9 cellular contexts compared by ENCODE assay signal in the genomic region with DNA sequence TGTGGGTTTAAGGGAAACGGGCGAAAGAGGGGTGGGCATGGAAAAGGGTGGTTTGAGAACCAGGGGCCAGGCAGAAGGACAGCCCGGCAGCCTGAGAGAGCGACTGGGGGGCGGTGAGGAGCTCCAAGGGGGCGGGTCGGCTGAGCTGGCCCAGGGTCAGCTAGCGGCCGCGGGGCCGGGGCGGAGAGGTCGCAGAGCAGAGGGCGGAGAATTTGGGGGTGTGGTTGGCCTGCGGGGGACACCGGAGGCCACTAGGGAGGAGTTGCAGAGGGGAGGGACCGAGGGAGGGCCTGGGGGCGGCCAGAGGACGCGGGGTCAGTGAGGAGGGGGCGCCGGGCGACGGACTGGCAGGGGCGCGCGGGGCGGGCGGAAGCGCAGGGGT. TPM values are rescaled to one million over a fixed set of nuclear protein-coding genes. Genes with fewer than 3 reads are reported as not detected.
DNase-seq lines count a peak whose midpoint lies in the region; ATAC-seq and TF ChIP-seq lines count a peak whose summit lies in the region.
"Had no signal": no experiment of that assay in that cellular context is flagged by ENCODE, and none has a peak within 500 bp of the region (broad histone marks: within the 10 kb centered on the region; RNA-seq: fewer than 3 reads in every experiment).

No MANE protein-coding gene starts in this region.

- peaks cover 9% of the 10 kb centered on the region for H3K4me1 Mint-ChIP-seq in activated T-helper 17 cell treated with anti-CD3 and anti-CD28 coated beads, Interleukin-2, amount 50 U/mL, for 72 hours

- H3K27me3 ChIP-seq in sigmoid colon: peaks cover 0 to 29% (median 20%) of the 10 kb centered on the region in 3 donors

- H3K9me3 ChIP-seq in ES-I3 (ENCODE audit: control insufficient read depth, insufficient read depth, low read length) (no peaks in the 10 kb centered on the region), sigmoid colon (no peaks in the 10 kb centered on the region)
- H3K9me3 ChIP-seq: mucosa of descending colon had no signal

- no peaks in the 10 kb centered on the region for H3K36me3 Mint-ChIP-seq in activated T-helper 17 cell treated with anti-CD3 and anti-CD28 coated beads, Interleukin-2, amount 50 U/mL, for 72 hours (ENCODE audit: low read depth)

- no peaks in the 10 kb centered on the region for H3K36me3 ChIP-seq in ES-I3 (ENCODE audit: insufficient read depth, low read length)
- H3K36me3 ChIP-seq in sigmoid colon: no peaks in the 10 kb centered on the region

- H3K4me3 Mint-ChIP-seq in activated T-helper 17 cell treated with anti-CD3 and anti-CD28 coated beads, Interleukin-2, amount 50 U/mL, for 72 hours: peak overlapping the region; percentile 71

- H3K4me1 ChIP-seq in ES-I3 (ENCODE audit: insufficient read depth, low read length): no peaks in the 10 kb centered on the region; the same call in 1 of the 2 replicates
- peaks cover 0 to 39% (median 31%) of the 10 kb centered on the region in 4 donors for H3K4me1 ChIP-seq in sigmoid colon

- no peaks in the 10 kb centered on the region for H3K9me3 Mint-ChIP-seq in activated T-helper 17 cell treated with anti-CD3 and anti-CD28 coated beads, Interleukin-2, amount 50 U/mL, for 72 hours

- peak overlapping the region; percentile 45 for H3K9ac ChIP-seq in ES-I3 (ENCODE audit: low read depth, low read length)

- peak; percentile 42 for DNase-seq in left ventricle myocardium superior
- DNase-seq in sigmoid colon: no peak
- no peak for DNase-seq in HUDEP-2 (lab: John Stamatoyannopoulos, UW; ENCODE audit: unreplicated experiment in 76 of 76)
- DNase-seq in kidney glomerular epithelial cell (lab: John Stamatoyannopoulos, UW): no peak

- TF ChIP-seq CTCF in sigmoid colon (IDR thresholded peaks at IDR 0.05): no peak

- H3K27me3 Mint-ChIP-seq in activated T-helper 17 cell treated with anti-CD3 and anti-CD28 coated beads, Interleukin-2, amount 50 U/mL, for 72 hours: peaks cover 26% of the 10 kb centered on the region

- TF ChIP-seq EP300 in sigmoid colon (IDR thresholded peaks at IDR 0.05): no peak

- ATAC-seq in activated T-helper 17 cell treated with anti-CD3 and anti-CD28 coated beads, Interleukin-2, amount 50 U/mL, for 72 hours (replicated peaks): no peak
- ATAC-seq in left ventricle myocardium superior (peak; percentile 17), HG03196 (IDR thresholded peaks at IDR 0.05; ENCODE audit: unreplicated experiment) (no peak), HG03039 (IDR thresholded peaks at IDR 0.05; ENCODE audit: unreplicated experiment) (no peak)

- intact Hi-C loops in left ventricle myocardium superior (cut with micrococcal nuclease): no loop called here
- intact Hi-C loops in sigmoid colon (cut with DNase I): no loop called here

- no peak for TF ChIP-seq POLR2A in sigmoid colon (IDR thresholded peaks at IDR 0.05)

- H3K4me3 ChIP-seq in sigmoid colon: peak overlapping the region; percentile 14 to 67 (median 56)
- H3K4me3 ChIP-seq: mucosa of descending colon had no signal

- WGBS in sigmoid colon, 2 donors: 4 to 8% methylated on average over 27 to 30 of the region's 30 CpGs

- H3K27ac ChIP-seq in sigmoid colon: peak overlapping the region in 2 of 4 donors; percentile 52 to 53

- H3K27ac Mint-ChIP-seq in activated T-helper 17 cell treated with anti-CD3 and anti-CD28 coated beads, Interleukin-2, amount 50 U/mL, for 72 hours: no peak overlapping the region

RNA-seq across cellular contexts. Expression of a gene that starts 54.7 kb away (rescaled TPM):
- total RNA-seq in activated T-helper 17 cell treated with anti-CD3 and anti-CD28 coated beads, Interleukin-2, amount 50 U/mL, for 72 hours: 100 to 1,000 TPM; 114 to 199 TPM
- total RNA-seq in left ventricle myocardium superior (782 TPM), sigmoid colon (1,000 to 10,000 TPM in 1 of 4 donors, 100 to 1,000 TPM in 3; 525 to 1,407 (median 722) TPM)
- 100 to 1,000 TPM; 586 to 662 (median 646) TPM for polyA plus RNA-seq in sigmoid colon
